ENCODE assay signal across 2 cellular contexts in the genomic region with DNA sequence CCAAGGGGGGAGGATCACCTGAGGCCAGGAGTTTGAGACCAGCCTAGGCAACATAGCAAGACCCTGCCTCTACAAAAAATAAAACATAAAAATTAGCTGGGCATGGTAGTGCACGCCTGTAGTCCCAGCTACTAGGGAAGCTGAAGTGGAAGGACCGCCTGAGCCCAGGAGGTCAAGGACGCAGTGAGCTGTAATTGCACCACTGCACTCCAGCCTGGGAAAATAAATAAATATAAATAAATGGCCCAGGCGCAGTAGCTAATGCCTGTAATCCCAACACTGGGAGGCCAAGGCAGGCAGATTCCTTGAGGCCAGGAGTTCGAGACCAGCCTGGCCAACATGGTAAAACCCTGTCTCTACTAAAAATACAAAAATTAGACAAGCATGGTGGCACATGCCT. TPM values are rescaled to one million over a fixed set of nuclear protein-coding genes. Genes with fewer than 3 reads are reported as not detected.
"Had no signal": no experiment of that assay in that cellular context is flagged by ENCODE, and none has a peak within 500 bp of the region (broad histone marks: within the 10 kb centered on the region; RNA-seq: fewer than 3 reads in every experiment).

No MANE protein-coding gene starts in this region.

RNA-seq across cellular contexts. Expression of gene ZDHHC19, which starts 39.2 kb away (rescaled TPM):
- total RNA-seq: HFFc6, HT-29 had no signal

RNA-seq across cellular contexts. Expression of gene SLC51A, which starts 44.3 kb away (rescaled TPM):
- total RNA-seq: HFFc6, HT-29 had no signal
